1 cellular context compared by ENCODE assay signal in genomic region chr11:63813563-63814382, GRCh38.
TF ChIP-seq lines count a peak whose summit lies in the region.

No MANE protein-coding gene starts in this region.

TF ChIP-seq in HepG2, 621 proteins besides CTCF, POLR2A, EP300 and RAD21 (continued from another document and continues in another):
- TF ChIP-seq ZNF362 (CRISPR knock-in tag; IDR thresholded peaks at IDR 0.05; ENCODE audit: borderline replicate concordance): peak; percentile 8; the same call in 1 of the 2 replicates
- TF ChIP-seq ZSCAN20 (CRISPR knock-in tag; IDR thresholded peaks at IDR 0.05; ENCODE audit: borderline replicate concordance): no peak
- no peak; the same call in 1 of the 2 replicates for TF ChIP-seq ZNF619 (CRISPR knock-in tag; IDR thresholded peaks at IDR 0.05)
- no peak for TF ChIP-seq ZC3H4 (CRISPR knock-in tag; IDR thresholded peaks at IDR 0.05; ENCODE audit: borderline replicate concordance)
- TF ChIP-seq SP5 (CRISPR knock-in tag; IDR thresholded peaks at IDR 0.05; ENCODE audit: borderline replicate concordance, low read depth): no peak
- TF ChIP-seq SOX6 (IDR thresholded peaks at IDR 0.05): no peak
- no peak for TF ChIP-seq SOX6 (CRISPR knock-in tag; IDR thresholded peaks at IDR 0.05)
- 0 out of 2 replicates have a peak, but pooled peaks have one; percentile 78 for TF ChIP-seq ZNF510 (CRISPR knock-in tag; IDR thresholded peaks at IDR 0.05; ENCODE audit: low read depth)
- TF ChIP-seq CSRNP2 (CRISPR knock-in tag; conservative IDR thresholded peaks at IDR 0.05; ENCODE audit: low read depth): no peak
- no peak for TF ChIP-seq NCOA5 (CRISPR knock-in tag; IDR thresholded peaks at IDR 0.05)
- TF ChIP-seq ZSCAN9 (CRISPR knock-in tag; IDR thresholded peaks at IDR 0.05; ENCODE audit: borderline replicate concordance): no peak
- TF ChIP-seq ZNF720 (CRISPR knock-in tag; IDR thresholded peaks at IDR 0.05): no peak
- no peak for TF ChIP-seq PRMT3 (CRISPR knock-in tag; IDR thresholded peaks at IDR 0.05; ENCODE audit: borderline replicate concordance, low read depth)
- no peak for TF ChIP-seq RAD51 (IDR thresholded peaks at IDR 0.05; ENCODE audit: borderline replicate concordance)
- no peak for TF ChIP-seq GFI1 (CRISPR knock-in tag; IDR thresholded peaks at IDR 0.05; ENCODE audit: borderline replicate concordance)
- TF ChIP-seq ZFP91 (CRISPR knock-in tag; IDR thresholded peaks at IDR 0.05; ENCODE audit: borderline replicate concordance): peak; percentile 43; the same call in 1 of the 2 replicates
- TF ChIP-seq ZNF644 (CRISPR knock-in tag; IDR thresholded peaks at IDR 0.05; ENCODE audit: low read depth): no peak
- no peak; the same call in 1 of the 2 replicates for TF ChIP-seq TIGD3 (CRISPR knock-in tag; IDR thresholded peaks at IDR 0.05; ENCODE audit: borderline replicate concordance)
- no peak for TF ChIP-seq ATF3 (CRISPR knock-in tag; IDR thresholded peaks at IDR 0.05)
- TF ChIP-seq ZBTB7B (CRISPR knock-in tag; IDR thresholded peaks at IDR 0.05): no peak
- TF ChIP-seq ZNF354B (CRISPR knock-in tag; IDR thresholded peaks at IDR 0.05): no peak
- TF ChIP-seq ZNF710 (CRISPR knock-in tag; IDR thresholded peaks at IDR 0.05; ENCODE audit: borderline replicate concordance): no peak
- TF ChIP-seq CBX5 (CRISPR knock-in tag; IDR thresholded peaks at IDR 0.05; ENCODE audit: borderline replicate concordance): no peak
- no peak for TF ChIP-seq TBX3 (IDR thresholded peaks at IDR 0.05; ENCODE audit: borderline replicate concordance)
- no peak; the same call in 1 of the 2 replicates for TF ChIP-seq SIN3A (IDR thresholded peaks at IDR 0.05; ENCODE audit: borderline replicate concordance, low read depth, low read length)
- no peak for TF ChIP-seq ZNF652 (CRISPR knock-in tag; IDR thresholded peaks at IDR 0.05; ENCODE audit: borderline replicate concordance, low read depth)
- TF ChIP-seq ZNF276 (CRISPR knock-in tag; IDR thresholded peaks at IDR 0.05; ENCODE audit: low read depth): 0 out of 2 replicates have a peak, but pooled peaks have one; percentile 20
- TF ChIP-seq HCFC1 (IDR thresholded peaks at IDR 0.05; ENCODE audit: low read depth, low read length): no peak
- TF ChIP-seq ZBTB2 (CRISPR knock-in tag; IDR thresholded peaks at IDR 0.05; ENCODE audit: low read depth): peak; percentile 63
- TF ChIP-seq GRHL1 (CRISPR knock-in tag; conservative IDR thresholded peaks at IDR 0.05): no peak
- TF ChIP-seq SNAPC4 (CRISPR knock-in tag; IDR thresholded peaks at IDR 0.05): 0 out of 2 replicates have a peak, but pooled peaks have one; percentile 52
- no peak; the same call in 1 of the 2 replicates for TF ChIP-seq ZSCAN25 (CRISPR knock-in tag; IDR thresholded peaks at IDR 0.05)
- TF ChIP-seq TOE1 (CRISPR knock-in tag; IDR thresholded peaks at IDR 0.05): no peak
- peak; percentile 80 for TF ChIP-seq ZFX (CRISPR knock-in tag; IDR thresholded peaks at IDR 0.05; ENCODE audit: low read depth)
- TF ChIP-seq KLF9 (CRISPR knock-in tag; IDR thresholded peaks at IDR 0.05; ENCODE audit: low read depth): no peak
- no peak for TF ChIP-seq ZNF451 (CRISPR knock-in tag; IDR thresholded peaks at IDR 0.05)
- no peak for TF ChIP-seq ZBTB7A (CRISPR knock-in tag; IDR thresholded peaks at IDR 0.05)
- no peak for TF ChIP-seq SP140L (CRISPR knock-in tag; IDR thresholded peaks at IDR 0.05; ENCODE audit: borderline replicate concordance)
- no peak for TF ChIP-seq CBFB (CRISPR knock-in tag; IDR thresholded peaks at IDR 0.05)
- TF ChIP-seq ONECUT2 (CRISPR knock-in tag; IDR thresholded peaks at IDR 0.05): peak; percentile 6; the same call in 1 of the 2 replicates
- TF ChIP-seq NCOR1 (IDR thresholded peaks at IDR 0.05; ENCODE audit: borderline replicate concordance, low read length): no peak
- no peak for TF ChIP-seq SMYD3 (CRISPR knock-in tag; IDR thresholded peaks at IDR 0.05)
- no peak for TF ChIP-seq IKZF5 (CRISPR knock-in tag; IDR thresholded peaks at IDR 0.05)
- TF ChIP-seq RFXAP (CRISPR knock-in tag; IDR thresholded peaks at IDR 0.05; ENCODE audit: borderline replicate concordance): no peak
